Comparison of ENCODE assay signal across 26 cellular contexts in the genomic region with DNA sequence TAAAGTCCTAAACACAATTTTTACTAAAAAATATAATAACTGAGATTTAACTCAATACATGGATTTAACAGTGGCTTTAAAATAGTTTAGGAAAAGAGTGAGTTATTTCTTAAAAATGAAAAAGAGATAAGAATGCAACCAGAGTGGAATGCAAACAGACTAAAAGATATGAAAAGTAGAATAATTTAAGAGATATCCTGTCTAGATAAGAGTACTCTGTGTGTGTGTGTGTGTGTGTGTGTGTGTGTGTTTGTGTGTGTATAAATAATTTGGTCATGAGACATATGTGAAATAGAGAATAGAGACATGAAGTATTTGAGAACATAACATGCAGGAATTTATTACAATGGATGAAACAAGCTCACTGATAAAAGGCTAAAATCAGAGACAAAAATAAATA.
"Had no signal": no experiment of that assay in that cellular context is flagged by ENCODE, and none has a peak within 500 bp of the region (broad histone marks: within the 10 kb centered on the region; RNA-seq: fewer than 3 reads in every experiment).

No MANE protein-coding gene starts in this region.

- FAIRE-seq: TTC549 had no signal

- H3K27ac ChIP-seq: breast epithelium, PC-9 had no signal

- H3K27me3 ChIP-seq: breast epithelium, MG63 had no signal

- H3K36me3 ChIP-seq: breast epithelium, MG63 had no signal

- H2AFZ ChIP-seq: PC-9 had no signal

- H3K4me3 Mint-ChIP-seq: activated B cell treated with CpG ODN at 0.5 μM for 24 hours; activated CD4-positive, alpha-beta memory T cell treated with anti-CD3 and anti-CD28 coated beads for 36 hours; activated CD4-positive, alpha-beta T cell treated with anti-CD3 and anti-CD28 coated beads, Interleukin-2, amount 10 ng/mL, durations not matched to agents 7 days and 5 days; activated naive CD8-positive, alpha-beta T cell treated with anti-CD3 and anti-CD28 coated beads, Interleukin-2, amount 50 U/mL, for 24 hours; activated T-cell treated with anti-CD3 and anti-CD28 coated beads, Interleukin-2, amount 50 U/mL, for 4 hours; T-cell had no signal

- H3K4me3 ChIP-seq: breast epithelium, MG63, PC-9 had no signal

- H3K4me1 ChIP-seq: breast epithelium had no signal

- H3K9me3 Mint-ChIP-seq: activated CD4-positive, alpha-beta memory T cell treated with anti-CD3 and anti-CD28 coated beads for 36 hours; activated CD4-positive, alpha-beta T cell treated with anti-CD3 and anti-CD28 coated beads, Interleukin-2, amount 10 ng/mL, durations not matched to agents 7 days and 5 days had no signal

- ATAC-seq: activated naive CD4-positive, alpha-beta T cell treated with anti-CD3 and anti-CD28 coated beads, Interleukin-2, amount 50 U/mL, for 72 hours; activated naive CD8-positive, alpha-beta T cell treated with anti-CD3 and anti-CD28 coated beads, Interleukin-2, amount 50 U/mL, for 24 hours; activated T-cell treated with anti-CD3 and anti-CD28 coated beads, Interleukin-2, amount 50 U/mL, for 4 hours; T-cell had no signal

- H3K9me3 ChIP-seq: breast epithelium, MG63 had no signal

- DNase-seq: activated B cell treated with CpG ODN at 0.5 μM for 24 hours; activated CD4-positive, alpha-beta memory T cell treated with anti-CD3 and anti-CD28 coated beads for 36 hours; activated CD4-positive, alpha-beta T cell treated with anti-CD3 and anti-CD28 coated beads for 1 hour; activated CD4-positive, alpha-beta T cell treated with anti-CD3 and anti-CD28 coated beads, Interleukin-2, amount 10 ng/mL, durations not matched to agents 7 days and 5 days; activated CD8-positive, alpha-beta memory T cell treated with anti-CD3 and anti-CD28 coated beads for 24 hours; activated effector memory CD4-positive, alpha-beta T cell treated with anti-CD3 and anti-CD28 coated beads, Interleukin-2, amount 50 U/mL, for 16 hours; activated naive CD4-positive, alpha-beta T cell treated with Interleukin-2 at 50 U/mL for 16 hours; activated naive CD8-positive, alpha-beta T cell treated with anti-CD3 and anti-CD28 coated beads, Interleukin-2, amount 50 U/mL, for 24 hours; activated T-cell treated with anti-CD3 and anti-CD28 coated beads, Interleukin-2, amount 50 U/mL, for 4 hours; caudate nucleus; MG63; MV-4-11; NCI-H1092 treated with DMSO at 0.1 percent for 48 hours; NCI-H1436; NCI-H1694 treated with DMSO at 0.1 percent for 48 hours; NCI-H2081; NCI-H446; NCI-H524; PC-9; SHP77 treated with DMSO at 0.1 percent for 48 hours; T-cell; T-helper 2 cell; T1000 had no signal

- H3K27ac Mint-ChIP-seq: activated B cell treated with CpG ODN at 0.5 μM for 24 hours; activated CD4-positive, alpha-beta memory T cell treated with anti-CD3 and anti-CD28 coated beads for 36 hours; activated CD4-positive, alpha-beta T cell treated with anti-CD3 and anti-CD28 coated beads, Interleukin-2, amount 10 ng/mL, durations not matched to agents 7 days and 5 days; activated naive CD4-positive, alpha-beta T cell treated with anti-CD3 and anti-CD28 coated beads, Interleukin-2, amount 50 U/mL, for 72 hours; activated naive CD8-positive, alpha-beta T cell treated with anti-CD3 and anti-CD28 coated beads, Interleukin-2, amount 50 U/mL, for 24 hours; T-cell had no signal

- H3K4me2 ChIP-seq: PC-9 had no signal

- H3K36me3 Mint-ChIP-seq: activated CD4-positive, alpha-beta memory T cell treated with anti-CD3 and anti-CD28 coated beads for 36 hours; T-cell had no signal

- H3K27me3 Mint-ChIP-seq: activated B cell treated with CpG ODN at 0.5 μM for 24 hours; activated CD4-positive, alpha-beta memory T cell treated with anti-CD3 and anti-CD28 coated beads for 36 hours; activated CD4-positive, alpha-beta T cell treated with anti-CD3 and anti-CD28 coated beads, Interleukin-2, amount 10 ng/mL, durations not matched to agents 7 days and 5 days; activated naive CD8-positive, alpha-beta T cell treated with anti-CD3 and anti-CD28 coated beads, Interleukin-2, amount 50 U/mL, for 24 hours; T-cell had no signal

- H3K4me1 Mint-ChIP-seq: activated B cell treated with CpG ODN at 0.5 μM for 24 hours; activated CD4-positive, alpha-beta T cell treated with anti-CD3 and anti-CD28 coated beads, Interleukin-2, amount 10 ng/mL, durations not matched to agents 7 days and 5 days; activated naive CD8-positive, alpha-beta T cell treated with anti-CD3 and anti-CD28 coated beads, Interleukin-2, amount 50 U/mL, for 24 hours; T-cell had no signal
